Comparison of ENCODE assay signal across 1 cellular context in the genomic region with DNA sequence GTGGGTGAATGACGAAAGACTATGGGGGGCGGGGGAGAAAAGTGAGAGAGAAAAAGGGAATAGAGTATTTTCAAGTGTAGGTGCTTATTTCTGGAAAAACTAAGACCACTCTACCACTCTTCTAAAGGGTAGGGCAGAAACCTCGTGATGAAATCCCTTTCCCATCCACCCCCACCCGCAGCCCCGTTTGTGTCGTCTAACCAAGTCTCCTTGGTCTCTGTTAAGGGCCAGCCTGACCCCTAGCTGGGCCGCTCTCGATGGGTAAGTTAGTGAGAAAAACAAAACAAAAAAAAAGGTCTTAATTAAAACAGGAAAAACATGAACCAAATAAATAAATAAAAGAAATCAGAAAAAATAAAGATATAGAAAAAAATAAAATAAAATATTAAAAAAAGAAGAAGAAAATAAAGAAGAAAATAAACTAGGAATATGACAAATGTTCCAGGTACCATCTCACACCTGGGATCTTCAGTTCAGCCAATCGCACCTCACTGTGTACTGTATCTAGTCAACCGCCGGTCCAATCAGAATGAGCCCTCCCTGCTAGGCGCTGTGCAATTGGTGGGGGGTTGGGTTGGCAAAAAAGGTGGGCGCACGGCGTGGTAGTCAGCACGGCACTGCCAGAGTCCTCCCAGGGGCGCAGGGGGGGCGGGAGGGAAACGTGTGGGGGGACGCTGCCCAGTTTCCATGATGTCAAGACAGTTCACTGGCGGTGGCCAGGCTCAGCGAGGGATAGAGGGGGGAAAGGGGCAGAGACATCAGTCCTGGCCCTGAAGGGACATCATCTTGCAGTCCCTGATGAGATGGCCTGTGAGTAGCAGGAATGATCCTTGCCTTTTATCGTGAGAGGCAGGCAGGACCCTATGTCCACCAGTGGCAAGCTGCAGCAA.
TF ChIP-seq lines count a peak whose summit lies in the region.

No MANE protein-coding gene starts in this region.

TF ChIP-seq in HepG2, 621 proteins besides CTCF, POLR2A, EP300 and RAD21 (continued from another document):
- TF ChIP-seq ARHGAP35 (CRISPR knock-in tag; IDR thresholded peaks at IDR 0.05; ENCODE audit: borderline replicate concordance), result no peak
- TF ChIP-seq ZNF343 (CRISPR knock-in tag; IDR thresholded peaks at IDR 0.05), result no peak
- TF ChIP-seq ZNF772 (CRISPR knock-in tag; IDR thresholded peaks at IDR 0.05), result no peak
- no peak for TF ChIP-seq ZNF431 (CRISPR knock-in tag; IDR thresholded peaks at IDR 0.05; ENCODE audit: borderline replicate concordance, low read depth)
- no peak for TF ChIP-seq CREM (IDR thresholded peaks at IDR 0.05)
- no peak for TF ChIP-seq CREM (CRISPR knock-in tag; IDR thresholded peaks at IDR 0.05)
- no peak for TF ChIP-seq CCDC6 (CRISPR knock-in tag; IDR thresholded peaks at IDR 0.05)
- peak; percentile 19 for TF ChIP-seq RBM22 (optimal IDR thresholded peaks at IDR 0.05; ENCODE audit: low read length)
- no peak for TF ChIP-seq NPAS2 (CRISPR knock-in tag; IDR thresholded peaks at IDR 0.05; ENCODE audit: borderline replicate concordance)
- no peak for TF ChIP-seq HNRNPLL (IDR thresholded peaks at IDR 0.05; ENCODE audit: low read depth, low read length, poor library complexity, severe bottlenecking)
- TF ChIP-seq POLR2G (IDR thresholded peaks at IDR 0.05; ENCODE audit: low read depth, low read length), result 0 out of 2 replicates have a peak, but pooled peaks have one; percentile 18
